In the genomic region with DNA sequence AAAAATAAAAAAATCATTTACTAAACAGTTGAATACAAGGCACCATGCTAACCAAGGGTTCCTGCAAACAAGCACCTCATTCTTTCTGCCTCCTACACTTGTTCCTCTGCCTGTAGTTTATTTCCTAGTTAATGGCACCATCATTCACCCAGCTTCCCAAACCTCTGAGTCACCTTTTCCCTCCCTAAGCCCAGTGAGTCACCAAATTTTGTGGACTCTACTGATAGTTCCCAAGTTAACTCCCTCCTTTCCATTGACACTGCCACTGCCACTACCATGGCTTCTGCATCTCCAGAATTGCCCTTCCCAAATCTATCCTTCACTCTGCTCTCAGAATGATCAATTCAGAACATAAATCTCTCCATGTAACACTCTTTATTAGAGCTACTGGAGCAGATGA, we compare ENCODE assay signal across 12 cellular contexts. TPM values are rescaled to one million over a fixed set of nuclear protein-coding genes. Genes with fewer than 3 reads are reported as not detected.
DNase-seq lines count a peak whose midpoint lies in the region; ATAC-seq and TF ChIP-seq lines count a peak whose summit lies in the region.
"Had no signal": no experiment of that assay in that cellular context is flagged by ENCODE, and none has a peak within 500 bp of the region (broad histone marks: within the 10 kb centered on the region; RNA-seq: fewer than 3 reads in every experiment).

No MANE protein-coding gene starts in this region.

- H3K27me3 Mint-ChIP-seq in T-helper 2 cell treated with Interferon-gamma antibody and Interleukin-4, amounts not matched to agents 5 μg/mL and 100 μg/mL, for 36 hours (ENCODE audit: low read depth), result no peaks in the 10 kb centered on the region

- POLR2A ChIA-PET in PC-3 (lab: Charles Lee; ENCODE audit: unreplicated experiment), result interaction anchor here (0.6 to 1.0 kb wide), 7 partner anchors 35 to 114 kb away, joined by 3 to 26 read pairs (median 4); no protein-coding TSS in a partner anchor

- H3K9me2 ChIP-seq in PC-3 (replicated peaks; ENCODE audit: low read length), result no peaks in the 10 kb centered on the region

- no peaks in the 10 kb centered on the region for H3K9me3 Mint-ChIP-seq in T-helper 2 cell treated with Interferon-gamma antibody and Interleukin-4, amounts not matched to agents 5 μg/mL and 100 μg/mL, for 36 hours

- H3K4me1 ChIP-seq in PC-3 (ENCODE audit: insufficient read depth, low read length) (peaks cover 35% of the 10 kb centered on the region), smooth muscle cell (ENCODE audit: low read depth) (no peaks in the 10 kb centered on the region)

- H3K4me3 Mint-ChIP-seq in T-helper 2 cell treated with Interferon-gamma antibody and Interleukin-4, amounts not matched to agents 5 μg/mL and 100 μg/mL, for 36 hours, result no peak overlapping the region

- no peaks in the 10 kb centered on the region for H3K79me2 ChIP-seq in PC-3 (ENCODE audit: low read length)
- H3K79me2 ChIP-seq in smooth muscle cell (ENCODE audit: low read depth), result no peaks in the 10 kb centered on the region

- TF ChIP-seq CTCF in PC-3 (conservative IDR thresholded peaks at IDR 0.05; ENCODE audit: low read depth, low read length) (no peak), smooth muscle cell (IDR thresholded peaks at IDR 0.05; ENCODE audit: borderline replicate concordance, insufficient read depth, poor library complexity, severe bottlenecking) (no peak)

- H3F3A ChIP-seq in PC-3 (ENCODE audit: low read length, unreplicated experiment), result peaks cover 12% of the 10 kb centered on the region
- H3F3A ChIP-seq in smooth muscle cell (ENCODE audit: low read depth), result no peaks in the 10 kb centered on the region

- H2AFZ ChIP-seq in PC-3 (ENCODE audit: low read length) (no peak overlapping the region), smooth muscle cell (ENCODE audit: low read depth) (no peak overlapping the region)

- H3K9me3 ChIP-seq in PC-3 (ENCODE audit: low read length) (no peaks in the 10 kb centered on the region), smooth muscle cell (replicated peaks; ENCODE audit: low read depth) (no peaks in the 10 kb centered on the region)

- H3K27ac Mint-ChIP-seq in T-helper 2 cell treated with Interferon-gamma antibody and Interleukin-4, amounts not matched to agents 5 μg/mL and 100 μg/mL, for 36 hours, result no peak overlapping the region

- H3K27ac ChIP-seq in PC-3 (ENCODE audit: low read length), result peak overlapping the region; percentile 87
- H3K27ac ChIP-seq in smooth muscle cell (ENCODE audit: low read depth), result no peak overlapping the region
- H3K27ac ChIP-seq: SK-N-MC had no signal

- no peaks in the 10 kb centered on the region for H4K20me1 ChIP-seq in PC-3 (ENCODE audit: low read length)
- H4K20me1 ChIP-seq in smooth muscle cell (ENCODE audit: low read depth), result no peaks in the 10 kb centered on the region

- H3K4me2 ChIP-seq in PC-3 (ENCODE audit: low read length), result peak overlapping the region; percentile 77
- no peak overlapping the region for H3K4me2 ChIP-seq in smooth muscle cell

- H3K36me3 Mint-ChIP-seq in T-helper 2 cell treated with Interferon-gamma antibody and Interleukin-4, amounts not matched to agents 5 μg/mL and 100 μg/mL, for 36 hours (ENCODE audit: low read depth), result peaks cover 2% of the 10 kb centered on the region

- H3K4me3 ChIP-seq in PC-3 (ENCODE audit: low read length) (peak overlapping the region; percentile 52), smooth muscle cell (no peak overlapping the region)
- H3K4me3 ChIP-seq: SK-N-MC had no signal

- H3K27me3 ChIP-seq in PC-3 (ENCODE audit: low read length), result no peaks in the 10 kb centered on the region
- H3K27me3 ChIP-seq in smooth muscle cell (ENCODE audit: low read depth), result no peaks in the 10 kb centered on the region

- H3K36me3 ChIP-seq in PC-3 (ENCODE audit: low read depth, low read length) (no peaks in the 10 kb centered on the region), smooth muscle cell (ENCODE audit: low read depth) (no peaks in the 10 kb centered on the region)

- no TSS peak for BruUV-seq in PC-3 (replicated peaks; lab: Mats Ljungman, UMichigan)

- peak overlapping the region; percentile 40 for H3K9ac ChIP-seq in PC-3 (ENCODE audit: low read length)
- no peak overlapping the region for H3K9ac ChIP-seq in smooth muscle cell (ENCODE audit: low read depth)

- ATAC-seq in PC-3, result peak; percentile 85
- peak; percentile 68 for ATAC-seq in esophagus mucosa
- no peak for ATAC-seq in HG02938 (IDR thresholded peaks at IDR 0.05; ENCODE audit: unreplicated experiment)
- ATAC-seq: left ventricle myocardium superior had no signal

- DNase-seq in EL, result peak; percentile 89
- DNase-seq in PC-3, result peak; percentile 97
- DNase-seq in occipital lobe (lab: John Stamatoyannopoulos, UW), result peak; percentile 2
- no peak for DNase-seq in smooth muscle cell (lab: John Stamatoyannopoulos, UW; ENCODE audit: unreplicated experiment)
- DNase-seq in T-helper 2 cell treated with Interferon-gamma antibody and Interleukin-4, amounts not matched to agents 5 μg/mL and 100 μg/mL, for 36 hours (ENCODE audit: low spot score), result no peak
- no peak for DNase-seq in NCI-H2029 treated with DMSO at 0.1 percent for 48 hours (lab: John Stamatoyannopoulos, UW)
- DNase-seq: left ventricle myocardium superior, NCI-H1417 treated with DMSO at 0.1 percent for 48 hours had no signal

- intact Hi-C loops in PC-3 (cut with micrococcal nuclease), result loop anchor here (1.0 kb wide), 3 partner anchors 21 to 54 kb away; a partner anchor contains a TSS

- peaks cover 17% of the 10 kb centered on the region for H3K4me1 Mint-ChIP-seq in T-helper 2 cell treated with Interferon-gamma antibody and Interleukin-4, amounts not matched to agents 5 μg/mL and 100 μg/mL, for 36 hours (ENCODE audit: low read depth)

- CTCF ChIA-PET in PC-3 (lab: Charles Lee), result interaction anchor here (0.5 to 2.0 kb wide), 3 partner anchors 34 to 99 kb away, joined by 4 to 11 read pairs (median 4); no protein-coding TSS in a partner anchor

RNA-seq across cellular contexts. Expression of a gene that starts 2.0 kb away (rescaled TPM):
- not detected in 2 replicates for total RNA-seq in PC-3 (2014; rRNA removed)
- not detected for total RNA-seq in esophagus mucosa
- total RNA-seq in occipital lobe, result 1.4 TPM
- total RNA-seq in smooth muscle cell, result not detected in 2 replicates
- not detected in 2 replicates for polyA plus RNA-seq in smooth muscle cell
- total RNA-seq: dermis microvascular lymphatic vessel endothelial cell, left ventricle myocardium superior had no signal

RNA-seq across cellular contexts. Expression of a gene that starts 54.0 kb away (rescaled TPM):
- total RNA-seq in PC-3 (2014; rRNA removed) (28.5 and 31.5 TPM in 2 replicates), esophagus mucosa (21.6 TPM), occipital lobe (19.8 TPM), smooth muscle cell (26.4 and 29.2 TPM in 2 replicates)
- 4.6 and 7.0 TPM in 2 replicates for polyA plus RNA-seq in smooth muscle cell

Comparison
In these comparisons a context has a peak if more than half of its experiments do, and no peak if none do; other contexts are left out.
1. DNase-seq: peak in EL (single experiment), PC-3 (single experiment) and occipital lobe (single experiment); none in smooth muscle cell (single experiment), T-helper 2 cell treated with Interferon-gamma antibody and Interleukin-4, amounts not matched to agents 5 μg/mL and 100 μg/mL, for 36 hours (single experiment) and NCI-H2029 treated with DMSO at 0.1 percent for 48 hours (single experiment).